8 cellular contexts compared by ENCODE assay signal in genomic region chr14:65102441-65103149, GRCh38. TPM values are rescaled to one million over a fixed set of nuclear protein-coding genes. Genes with fewer than 3 reads are reported as not detected.
A peak's percentile ranks its signal among the peaks of the same experiment; 100 is the strongest.
DNase-seq lines count a peak whose midpoint lies in the region; ATAC-seq and TF ChIP-seq lines count a peak whose summit lies in the region.

Gene MAX (minus strand): TSS chr14:65102517. CDS start chr14:65102339, 178 bp downstream.

- H3K79me2 ChIP-seq in osteoblast (ENCODE audit: insufficient read depth, low read length) = peaks cover 44% of the 10 kb centered on the region

- H3K27me3 ChIP-seq in osteoblast (ENCODE audit: insufficient read depth, low read length) (no peaks in the 10 kb centered on the region), thoracic aorta (replicated peaks; ENCODE audit: insufficient read depth) (no peaks in the 10 kb centered on the region)

- peak; percentile 90 for ATAC-seq in HG02610 (IDR thresholded peaks at IDR 0.05; ENCODE audit: unreplicated experiment)
- peak; percentile 85 for ATAC-seq in thoracic aorta (ENCODE audit: insufficient number of reproducible peaks, low FRiP score, low read depth)

- H3K4me2 ChIP-seq in osteoblast (ENCODE audit: insufficient read depth, low read length) = peak within 1 kb of the TSS; percentile 92

- DNase-seq in NCI-H1105 (lab: John Stamatoyannopoulos, UW) (peak; percentile 99), SKM-1 treated with dmso at 0.1 percent for 144 hours (lab: John Stamatoyannopoulos, UW; ENCODE audit: unreplicated experiment) (peak; percentile 90), glutamatergic neuron (peak; percentile 97), osteoblast (ENCODE audit: insufficient read length, low spot score, missing footprints) (peak; percentile 98), thoracic aorta (ENCODE audit: low spot score) (peak; percentile 95)
- peak; percentile 98 for DNase-seq in activated naive CD8-positive, alpha-beta T cell treated with anti-CD3 and anti-CD28 coated beads for 36 hours

- H3K27ac ChIP-seq in osteoblast (ENCODE audit: low read depth, low read length) (peak within 1 kb of the TSS; percentile 75), thoracic aorta (peak within 1 kb of the TSS; percentile 71 to 82)

- H3K4me3 Mint-ChIP-seq in activated naive CD8-positive, alpha-beta T cell treated with anti-CD3 and anti-CD28 coated beads for 36 hours = peak within 1 kb of the TSS; percentile 99
- peak within 1 kb of the TSS; percentile 97 for H3K4me3 Mint-ChIP-seq in glutamatergic neuron (ENCODE audit: unreplicated experiment)

- H3K36me3 ChIP-seq in osteoblast (ENCODE audit: insufficient read depth, low read length) = peaks cover 9% of the 10 kb centered on the region
- no peaks in the 10 kb centered on the region for H3K36me3 ChIP-seq in thoracic aorta

- H4K20me1 ChIP-seq in osteoblast (ENCODE audit: insufficient read depth, low read length) = no peaks in the 10 kb centered on the region

- H3K27ac Mint-ChIP-seq in activated naive CD8-positive, alpha-beta T cell treated with anti-CD3 and anti-CD28 coated beads for 36 hours = peak within 1 kb of the TSS; percentile 99
- H3K27ac Mint-ChIP-seq in glutamatergic neuron (ENCODE audit: unreplicated experiment) = peak within 1 kb of the TSS; percentile 95

- peak within 1 kb of the TSS; percentile 92 for H2AFZ ChIP-seq in osteoblast (ENCODE audit: low read length)

- no peak for TF ChIP-seq CTCF in glutamatergic neuron (IDR thresholded peaks at IDR 0.05; ENCODE audit: partially characterized antibody, unreplicated experiment)
- TF ChIP-seq CTCF in osteoblast (IDR thresholded peaks at IDR 0.05; ENCODE audit: extremely low read depth, low read depth, low read length) = no peak
- no peak for TF ChIP-seq CTCF in thoracic aorta (IDR thresholded peaks at IDR 0.05)

- H3K9me3 ChIP-seq in osteoblast (ENCODE audit: low read depth, low read length) (no peaks in the 10 kb centered on the region), thoracic aorta (no peaks in the 10 kb centered on the region)

- H3K4me3 ChIP-seq in GM08714 (ENCODE audit: low read length) (peak within 1 kb of the TSS; percentile 77), osteoblast (ENCODE audit: insufficient read depth, low read length) (peak within 1 kb of the TSS; percentile 90), thoracic aorta (peak within 1 kb of the TSS; percentile 98)

- peaks cover 23% of the 10 kb centered on the region for H3K36me3 Mint-ChIP-seq in activated naive CD8-positive, alpha-beta T cell treated with anti-CD3 and anti-CD28 coated beads for 36 hours
- H3K36me3 Mint-ChIP-seq in glutamatergic neuron (ENCODE audit: unreplicated experiment) = no peaks in the 10 kb centered on the region

- H3K4me1 ChIP-seq in osteoblast (ENCODE audit: insufficient read depth, low read length) (peaks cover 29% of the 10 kb centered on the region), thoracic aorta (ENCODE audit: control insufficient read depth in 1 of 2, low read depth in 2 of 2) (peaks cover 29 to 40% of the 10 kb centered on the region in 2 donors)

- peaks cover 29% of the 10 kb centered on the region for H3K4me1 Mint-ChIP-seq in activated naive CD8-positive, alpha-beta T cell treated with anti-CD3 and anti-CD28 coated beads for 36 hours
- peaks cover 8% of the 10 kb centered on the region for H3K4me1 Mint-ChIP-seq in glutamatergic neuron (ENCODE audit: low read depth, unreplicated experiment)

- H3K27me3 Mint-ChIP-seq in activated naive CD8-positive, alpha-beta T cell treated with anti-CD3 and anti-CD28 coated beads for 36 hours = peaks cover 6% of the 10 kb centered on the region
- H3K27me3 Mint-ChIP-seq in glutamatergic neuron (ENCODE audit: unreplicated experiment) = peaks cover 8% of the 10 kb centered on the region

- H3K9me3 Mint-ChIP-seq in activated naive CD8-positive, alpha-beta T cell treated with anti-CD3 and anti-CD28 coated beads for 36 hours = no peaks in the 10 kb centered on the region
- peaks cover 8% of the 10 kb centered on the region for H3K9me3 Mint-ChIP-seq in glutamatergic neuron (ENCODE audit: unreplicated experiment)

RNA-seq across cellular contexts. Expression of gene MAX, which starts in this region (rescaled TPM):
- 100 to 1,000 TPM; 117 to 121 TPM for total RNA-seq in activated naive CD8-positive, alpha-beta T cell treated with anti-CD3 and anti-CD28 coated beads for 36 hours
- total RNA-seq in glutamatergic neuron (ENCODE audit: unreplicated experiment) (83.5 TPM), osteoblast (66.6 and 72.8 TPM in 2 replicates), thoracic aorta (10 to 100 TPM; 33.2 to 52.8 TPM)

Comparison
In these comparisons a context has a peak if more than half of its experiments do, and no peak if none do; other contexts are left out.
1. Peak in every context shown above with its lines: DNase-seq, ATAC-seq, H3K4me3 ChIP-seq and H3K27ac ChIP-seq.